18 cellular contexts compared by ENCODE assay signal in the genomic region with DNA sequence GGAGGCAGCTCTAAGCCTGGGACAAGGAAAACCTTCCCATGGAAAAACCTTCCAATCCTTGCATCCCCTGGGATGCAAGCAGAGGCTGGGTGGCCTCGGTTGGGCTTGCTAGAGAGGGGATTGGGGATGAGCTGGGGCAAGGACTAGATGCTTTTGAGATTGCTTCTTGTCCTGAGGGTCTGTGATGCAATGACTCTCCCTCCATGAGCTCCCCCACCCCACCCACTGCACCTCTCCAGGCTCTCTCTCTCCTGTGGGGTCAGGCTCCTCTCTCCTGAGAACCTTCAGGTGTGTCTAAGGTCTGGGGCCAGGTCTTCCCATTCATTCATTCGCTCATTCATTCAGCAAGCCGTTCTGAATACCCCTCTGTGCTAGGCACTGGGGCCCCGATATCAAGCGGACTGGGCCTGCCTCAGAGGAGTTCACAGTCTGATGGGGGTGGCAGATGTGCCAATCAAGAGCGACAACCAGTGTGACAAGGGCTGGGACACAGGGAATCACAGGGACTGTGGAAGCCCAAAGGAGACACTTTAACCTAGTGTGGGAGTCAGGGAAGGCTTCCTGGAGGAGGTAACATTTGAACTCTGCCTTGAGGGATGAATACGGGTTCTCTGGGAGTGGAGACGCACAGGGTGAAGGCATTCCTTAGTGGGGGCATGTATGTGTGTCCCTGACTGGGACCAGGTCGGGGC. TPM values are rescaled to one million over a fixed set of nuclear protein-coding genes. Genes with fewer than 3 reads are reported as not detected.
DNase-seq lines count a peak whose midpoint lies in the region; ATAC-seq, FAIRE-seq and TF ChIP-seq lines count a peak whose summit lies in the region.
"Had no signal": no experiment of that assay in that cellular context is flagged by ENCODE, and none has a peak within 500 bp of the region (broad histone marks: within the 10 kb centered on the region; RNA-seq: fewer than 3 reads in every experiment).

No MANE protein-coding gene starts in this region.

- TF ChIP-seq CTCF in SK-N-SH (IDR thresholded peaks at IDR 0.05) (no peak), A549 (IDR thresholded peaks at IDR 0.05) (no peak), osteoblast (IDR thresholded peaks at IDR 0.05; ENCODE audit: extremely low read depth, low read depth, low read length) (no peak)

- H3K9me3 ChIP-seq in SK-N-SH, result no peaks in the 10 kb centered on the region
- no peaks in the 10 kb centered on the region for H3K9me3 ChIP-seq in A549
- no peaks in the 10 kb centered on the region for H3K9me3 ChIP-seq in osteoblast (ENCODE audit: low read depth, low read length)
- H3K9me3 ChIP-seq: BLaER1 treated with 17β-estradiol and CSF1 and Interleukin-3, amounts not matched to agents 10 nM and 100 nM had no signal

- H3K4me1 ChIP-seq in SK-N-SH (ENCODE audit: control insufficient read depth in 1 of 2, insufficient read depth in 2 of 2, low read depth in 1 of 2, low read length in 1 of 2), result no peaks in the 10 kb centered on the region; a peak in 1 of 4 replicates
- peaks cover 8% of the 10 kb centered on the region for H3K4me1 ChIP-seq in A549
- H3K4me1 ChIP-seq in osteoblast (ENCODE audit: insufficient read depth, low read length), result no peaks in the 10 kb centered on the region
- H3K4me1 ChIP-seq: BLaER1 treated with 17β-estradiol and CSF1 and Interleukin-3, amounts not matched to agents 10 nM and 100 nM had no signal

- no peak overlapping the region for H3K4me2 ChIP-seq in SK-N-SH
- H3K4me2 ChIP-seq in A549, result no peak overlapping the region
- H3K4me2 ChIP-seq in osteoblast (ENCODE audit: insufficient read depth, low read length), result no peak overlapping the region
- H3K4me2 ChIP-seq: BLaER1 treated with 17β-estradiol and CSF1 and Interleukin-3, amounts not matched to agents 10 nM and 100 nM had no signal

- ATAC-seq in SK-N-SH treated with all-trans-retinoic acid at 6 μM for 48 hours (no peak), A549 (no peak)
- ATAC-seq: HepG2 had no signal

- TF ChIP-seq RAD21 in SK-N-SH (IDR thresholded peaks at IDR 0.05; ENCODE audit: low read length) (no peak), A549 (conservative IDR thresholded peaks at IDR 0.05 in 1 of 2, IDR thresholded peaks at IDR 0.05 in 1 of 2) (no peak)

- H2AFZ ChIP-seq in SK-N-SH (ENCODE audit: low read depth), result no peak overlapping the region
- no peak overlapping the region for H2AFZ ChIP-seq in osteoblast (ENCODE audit: low read length)

- no peaks in the 10 kb centered on the region for H4K20me1 ChIP-seq in SK-N-SH (ENCODE audit: insufficient read depth)
- no peaks in the 10 kb centered on the region for H4K20me1 ChIP-seq in osteoblast (ENCODE audit: insufficient read depth, low read length)

- no peak for TF ChIP-seq POLR2A in A549 (IDR thresholded peaks at IDR 0.05; ENCODE audit: low read length)

- H3K27me3 ChIP-seq in SK-N-SH (ENCODE audit: insufficient read depth) (peaks cover 16% of the 10 kb centered on the region; the same call in 1 of the 2 replicates), osteoblast (ENCODE audit: insufficient read depth, low read length) (peaks cover 34% of the 10 kb centered on the region)
- H3K27me3 ChIP-seq: BLaER1 treated with 17β-estradiol and CSF1 and Interleukin-3, amounts not matched to agents 10 nM and 100 nM had no signal

- H3F3A ChIP-seq in SK-N-SH (replicated peaks; ENCODE audit: insufficient read depth), result no peaks in the 10 kb centered on the region

- no peaks in the 10 kb centered on the region for H3K9me2 ChIP-seq in SK-N-SH

- WGBS in SK-N-SH (ENCODE audit: low lambda C conversion rate), result 54% methylated on average over 9 of the region's 9 CpGs
- 39% methylated on average over 6 of the region's 9 CpGs for WGBS in A549 (ENCODE audit: missing lambda C conversion rate)

- H3K79me2 ChIP-seq in SK-N-SH (ENCODE audit: insufficient read depth) (no peaks in the 10 kb centered on the region), osteoblast (ENCODE audit: insufficient read depth, low read length) (no peaks in the 10 kb centered on the region)

- H3K36me3 ChIP-seq in SK-N-SH (replicated peaks in 1 of 2; ENCODE audit: control insufficient read depth in 1 of 2, insufficient read depth in 2 of 2, low read length in 1 of 2), result no peaks in the 10 kb centered on the region
- H3K36me3 ChIP-seq in osteoblast (ENCODE audit: insufficient read depth, low read length), result no peaks in the 10 kb centered on the region
- H3K36me3 ChIP-seq: BLaER1 treated with 17β-estradiol and CSF1 and Interleukin-3, amounts not matched to agents 10 nM and 100 nM had no signal

- FAIRE-seq in A549 (lab: Jason Lieb, UNC), result no peak
- FAIRE-seq: GM19239, HepG2, HTR-8/SVneo had no signal

- H3K27ac ChIP-seq in SK-N-SH (ENCODE audit: low read depth in 2 of 2, low read length in 1 of 2), result no peak overlapping the region
- H3K27ac ChIP-seq in A549, result no peak overlapping the region
- H3K27ac ChIP-seq in osteoblast (ENCODE audit: low read depth, low read length), result no peak overlapping the region
- H3K27ac ChIP-seq: 22Rv1; BLaER1 treated with 17β-estradiol and CSF1 and Interleukin-3, amounts not matched to agents 10 nM and 100 nM had no signal

- peak; percentile 7 for DNase-seq in SK-N-SH
- DNase-seq in A549 (ENCODE audit: low read depth in 1 of 2, low spot score in 1 of 2), result no peak
- DNase-seq in islet precursor cell, result peak; percentile 33
- peak; percentile 77 for DNase-seq in osteoblast (ENCODE audit: insufficient read length, low spot score, missing footprints)
- no peak for DNase-seq in AG20443 (ENCODE audit: low spot score)
- no peak for DNase-seq in globus pallidus (ENCODE audit: low spot score)
- no peak for DNase-seq in NCI-H1436 treated with DMSO at 0.1 percent for 48 hours (lab: John Stamatoyannopoulos, UW)
- DNase-seq: CD4-positive, CD25-positive, alpha-beta regulatory T cell; DMS53; GF-D8; GOT3; H9 had no signal

- POLR2A ChIA-PET in SK-N-SH (lab: Yijun Ruan, JAX) (no interaction called here), A549 (lab: Yijun Ruan, JAX) (no interaction called here)

- H3K9ac ChIP-seq in SK-N-SH, result no peak overlapping the region
- H3K9ac ChIP-seq: BLaER1 treated with 17β-estradiol and CSF1 and Interleukin-3, amounts not matched to agents 10 nM and 100 nM had no signal

- CTCF ChIA-PET in SK-N-SH (lab: Yijun Ruan, JAX) (interaction anchor here (1.4 kb wide), 1 partner anchor 52 kb away, joined by 4 read pairs; no protein-coding TSS in a partner anchor), A549 (lab: Yijun Ruan, JAX) (no interaction called here)

- no peak for TF ChIP-seq EP300 in SK-N-SH (IDR thresholded peaks at IDR 0.05; ENCODE audit: borderline replicate concordance in 1 of 2, low read depth in 1 of 2, low read length in 1 of 2)
- TF ChIP-seq EP300 in A549 (IDR thresholded peaks at IDR 0.05), result no peak

- H3K4me3 ChIP-seq in SK-N-SH (ENCODE audit: low read depth in 2 of 2, low read length in 1 of 2) (no peak overlapping the region), A549 (no peak overlapping the region), osteoblast (ENCODE audit: insufficient read depth, low read length) (no peak overlapping the region)
- H3K4me3 ChIP-seq: BLaER1 treated with 17β-estradiol and CSF1 and Interleukin-3, amounts not matched to agents 10 nM and 100 nM had no signal

TF ChIP-seq in SK-N-SH treated with all-trans-retinoic acid at 6 μM for 48 hours, 23 proteins besides CTCF, POLR2A, EP300 and RAD21:
- TF ChIP-seq ZNF70 (CRISPR knock-in tag; IDR thresholded peaks at IDR 0.05) (no peak), ISL1 (CRISPR knock-in tag; IDR thresholded peaks at IDR 0.05) (no peak), ESRRG (CRISPR knock-in tag; IDR thresholded peaks at IDR 0.05) (no peak), ZNF8 (CRISPR knock-in tag; IDR thresholded peaks at IDR 0.05) (no peak), RARB (CRISPR knock-in tag; IDR thresholded peaks at IDR 0.05) (no peak), ZFP3 (CRISPR knock-in tag; IDR thresholded peaks at IDR 0.05) (no peak), OSR1 (CRISPR knock-in tag; IDR thresholded peaks at IDR 0.05) (no peak), SNAI2 (CRISPR knock-in tag; IDR thresholded peaks at IDR 0.05) (no peak)

TF ChIP-seq in A549, 52 proteins besides CTCF, POLR2A, EP300 and RAD21:
- TF ChIP-seq HDAC2 (IDR thresholded peaks at IDR 0.05) (no peak), ZFP36 (IDR thresholded peaks at IDR 0.05; ENCODE audit: borderline replicate concordance, partially characterized antibody) (peak; percentile 63)

RNA-seq across cellular contexts. Expression of a gene that starts 6.5 kb away (rescaled TPM):
- polyA plus RNA-seq in SK-N-SH (2012; rRNA removed), result not detected in 2 replicates
- polyA plus RNA-seq in SK-N-SH (2012; cell fraction: cytosol; rRNA removed), result not detected in 2 replicates
- polyA plus RNA-seq in SK-N-SH (2012; cell fraction: nucleus; rRNA removed), result not detected in 2 replicates
- 0.06 and 0.12 TPM in 2 replicates for polyA plus RNA-seq in A549 (2011; rRNA removed)
- polyA plus RNA-seq in A549 (2012; cell fraction: cytosol; rRNA removed), result not detected in 2 replicates
- polyA plus RNA-seq in A549 (2012; cell fraction: nucleus; rRNA removed), result not detected in 2 replicates
- not detected in 3 replicates for polyA plus RNA-seq in A549 (2017; fragmentation: RNase III; extraction: RNeasy Plus Mini Kit Qiagen cat#74134 plus additional on column Dnase treatment)
- polyA minus RNA-seq in A549 (2011; rRNA and poly(A)+ RNA removed), result not detected in 2 replicates
- total RNA-seq in osteoblast, result not detected in 2 replicates
- total RNA-seq: CD4-positive, CD25-positive, alpha-beta regulatory T cell; H9 had no signal
- polyA plus RNA-seq: CD4-positive, CD25-positive, alpha-beta regulatory T cell had no signal

RNA-seq across cellular contexts. Expression of a gene that starts 41.5 kb away (rescaled TPM):
- polyA plus RNA-seq in SK-N-SH (2012; rRNA removed) (249 and 314 TPM in 2 replicates), A549 (2011; rRNA removed) (225 and 259 TPM in 2 replicates), A549 (2017; fragmentation: RNase III; extraction: RNeasy Plus Mini Kit Qiagen cat#74134 plus additional on column Dnase treatment) (97.2 to 120 TPM (median 114 TPM) in 3 replicates)
- 338 and 354 TPM in 2 replicates for polyA plus RNA-seq in SK-N-SH (2012; cell fraction: cytosol; rRNA removed)
- polyA plus RNA-seq in SK-N-SH (2012; cell fraction: nucleus; rRNA removed), result 85.7 and 156 TPM in 2 replicates
- 57.4 and 59.1 TPM in 2 replicates for polyA plus RNA-seq in A549 (2012; cell fraction: cytosol; rRNA removed)
- 30.1 and 34.1 TPM in 2 replicates for polyA plus RNA-seq in A549 (2012; cell fraction: nucleus; rRNA removed)
- 52.4 and 57.8 TPM in 2 replicates for polyA minus RNA-seq in A549 (2011; rRNA and poly(A)+ RNA removed)
- 356 and 365 TPM in 2 replicates for total RNA-seq in osteoblast

RNA-seq across cellular contexts. Expression of a gene that starts 41.9 kb away (rescaled TPM):
- polyA plus RNA-seq in SK-N-SH (2012; rRNA removed) (4.7 and 5.5 TPM in 2 replicates), A549 (2011; rRNA removed) (3.4 and 3.5 TPM in 2 replicates), A549 (2017; fragmentation: RNase III; extraction: RNeasy Plus Mini Kit Qiagen cat#74134 plus additional on column Dnase treatment) (1.6 to 2.0 TPM (median 1.9 TPM) in 3 replicates)
- polyA plus RNA-seq in SK-N-SH (2012; cell fraction: cytosol; rRNA removed), result 4.1 and 5.2 TPM in 2 replicates
- 8.9 and 9.0 TPM in 2 replicates for polyA plus RNA-seq in SK-N-SH (2012; cell fraction: nucleus; rRNA removed)
- 1.8 and 2.0 TPM in 2 replicates for polyA plus RNA-seq in A549 (2012; cell fraction: cytosol; rRNA removed)
- 1.4 and 1.7 TPM in 2 replicates for polyA plus RNA-seq in A549 (2012; cell fraction: nucleus; rRNA removed)
- polyA minus RNA-seq in A549 (2011; rRNA and poly(A)+ RNA removed), result 3.9 and 4.4 TPM in 2 replicates
- total RNA-seq in osteoblast, result 2.5 and 3.2 TPM in 2 replicates

Comparison
In these comparisons a context has a peak if more than half of its experiments do, and no peak if none do; other contexts are left out.
1. DNase-seq: peak in SK-N-SH (single experiment), islet precursor cell (single experiment) and osteoblast (single experiment); none in A549 (0 of 2), AG20443 (single experiment), globus pallidus (single experiment) and NCI-H1436 treated with DMSO at 0.1 percent for 48 hours (single experiment).